ENCODE assay signal across 8 cellular contexts in the genomic region with DNA sequence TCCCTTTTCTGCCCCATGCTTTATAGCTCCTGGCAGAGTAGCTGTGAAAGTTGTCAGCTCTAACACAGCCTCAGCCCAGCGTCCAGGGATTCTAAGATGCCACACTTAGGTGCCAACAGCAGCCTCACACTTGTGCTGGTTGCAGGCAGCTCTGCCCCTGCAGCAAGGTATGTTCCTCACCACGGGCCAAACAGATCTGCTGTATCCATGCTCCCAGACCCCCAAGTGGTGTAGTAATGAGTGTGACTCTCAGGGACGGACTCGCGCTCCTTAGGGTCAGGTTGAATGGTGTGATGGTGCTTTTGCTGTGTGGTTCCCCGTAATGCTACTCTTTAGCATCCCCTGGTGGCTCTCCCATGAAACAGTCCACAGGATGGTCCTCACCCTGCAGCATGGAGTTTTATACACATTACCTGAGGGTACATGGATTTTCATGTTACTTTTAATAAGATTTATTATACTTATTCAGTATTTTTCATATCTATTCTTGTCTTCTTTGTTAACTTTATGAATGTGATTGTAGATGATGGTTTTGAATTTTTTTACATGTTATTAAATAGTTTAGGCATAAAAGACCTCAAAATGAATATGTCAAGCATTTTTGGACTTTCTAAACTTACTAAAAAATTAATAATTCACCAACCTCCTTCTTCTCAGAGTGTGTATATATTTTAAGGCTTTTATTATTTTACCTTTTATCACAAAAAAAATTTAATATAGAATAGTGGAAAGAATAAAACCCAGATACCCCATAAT.
A peak's percentile ranks its signal among the peaks of the same experiment; 100 is the strongest.
DNase-seq lines count a peak whose midpoint lies in the region; ATAC-seq and TF ChIP-seq lines count a peak whose summit lies in the region.

No MANE protein-coding gene starts in this region.

- POLR2A ChIA-PET in CD4-positive, alpha-beta memory T cell (lab: Charles Lee; ENCODE audit: partially characterized antibody): no interaction called here

- peaks cover 0 to 4% (median 4%) of the 10 kb centered on the region in 4 donors for H3K4me1 Mint-ChIP-seq in CD4-positive, alpha-beta memory T cell
- peaks cover 4% of the 10 kb centered on the region for H3K4me1 Mint-ChIP-seq in activated T-cell treated with anti-CD3 and anti-CD28 coated beads, Interleukin-2, amount 50 U/mL, for 24 hours (ENCODE audit: low read depth)
- H3K4me1 Mint-ChIP-seq in osteocyte (ENCODE audit: unreplicated experiment): no peaks in the 10 kb centered on the region

- H3K36me3 Mint-ChIP-seq in CD4-positive, alpha-beta memory T cell: no peaks in the 10 kb centered on the region
- H3K36me3 Mint-ChIP-seq in activated T-cell treated with anti-CD3 and anti-CD28 coated beads, Interleukin-2, amount 50 U/mL, for 24 hours (ENCODE audit: low read depth): no peaks in the 10 kb centered on the region
- no peaks in the 10 kb centered on the region for H3K36me3 Mint-ChIP-seq in osteocyte (ENCODE audit: unreplicated experiment)

- no peak overlapping the region for H3K4me3 ChIP-seq in CD4-positive, alpha-beta memory T cell (ENCODE audit: low read length in 2 of 2)

- CTCF ChIA-PET in CD4-positive, alpha-beta memory T cell (lab: Charles Lee; ENCODE audit: partially characterized antibody): interaction anchor here (0.7 to 1.9 kb wide), 6 partner anchors 10 to 543 kb away, joined by 3 to 7 read pairs (median 4); a partner anchor contains a TSS

- H3K9me3 ChIP-seq in CD4-positive, alpha-beta memory T cell (ENCODE audit: control insufficient read depth in 1 of 2, low read length in 2 of 2): no peaks in the 10 kb centered on the region

- H3K27me3 ChIP-seq in CD4-positive, alpha-beta memory T cell (ENCODE audit: insufficient read depth, low read length): no peaks in the 10 kb centered on the region

- H3K4me1 ChIP-seq in CD4-positive, alpha-beta memory T cell (ENCODE audit: insufficient read depth, low read length): peaks cover 4% of the 10 kb centered on the region

- no peaks in the 10 kb centered on the region for H3K9me3 Mint-ChIP-seq in CD4-positive, alpha-beta memory T cell
- H3K9me3 Mint-ChIP-seq in activated T-cell treated with anti-CD3 and anti-CD28 coated beads, Interleukin-2, amount 50 U/mL, for 24 hours: no peaks in the 10 kb centered on the region
- H3K9me3 Mint-ChIP-seq in osteocyte (ENCODE audit: unreplicated experiment): no peaks in the 10 kb centered on the region

- H3K36me3 ChIP-seq in CD4-positive, alpha-beta memory T cell (ENCODE audit: insufficient read depth, low read length): no peaks in the 10 kb centered on the region

- intact Hi-C loops in CD4-positive, alpha-beta memory T cell (cut with micrococcal nuclease): loop anchor here (1.0 to 10.0 kb wide), 2 partner anchors 282 to 1038 kb away; no protein-coding TSS in a partner anchor

- peaks cover 9 to 13% of the 10 kb centered on the region in 2 donors for H3K27me3 Mint-ChIP-seq in CD4-positive, alpha-beta memory T cell
- H3K27me3 Mint-ChIP-seq in activated T-cell treated with anti-CD3 and anti-CD28 coated beads, Interleukin-2, amount 50 U/mL, for 24 hours: peaks cover 17% of the 10 kb centered on the region
- peaks cover 54% of the 10 kb centered on the region for H3K27me3 Mint-ChIP-seq in osteocyte (ENCODE audit: unreplicated experiment)

- H3K4me3 Mint-ChIP-seq in CD4-positive, alpha-beta memory T cell: peak overlapping the region in 5 of 8 donors; percentile 1 to 38 (median 24)
- no peak overlapping the region for H3K4me3 Mint-ChIP-seq in activated T-cell treated with anti-CD3 and anti-CD28 coated beads, Interleukin-2, amount 50 U/mL, for 24 hours
- H3K4me3 Mint-ChIP-seq in osteocyte (ENCODE audit: unreplicated experiment): no peak overlapping the region

- H3K27ac ChIP-seq in CD4-positive, alpha-beta memory T cell (ENCODE audit: low read depth, low read length): no peak overlapping the region

- ATAC-seq in GM18861 (IDR thresholded peaks at IDR 0.05; ENCODE audit: unreplicated experiment) (peak; percentile 77), HG03175 (IDR thresholded peaks at IDR 0.05; ENCODE audit: unreplicated experiment) (peak; percentile 76), omental fat pad (ENCODE audit: low FRiP score) (no peak)

- peak; percentile 72 for TF ChIP-seq CTCF in osteocyte (IDR thresholded peaks at IDR 0.05)
- peak in 1 of 3 donors; percentile 52 for TF ChIP-seq CTCF in omental fat pad (IDR thresholded peaks at IDR 0.05)

- peak in 4 of 5 donors; percentile 37 to 49 (median 43) for DNase-seq in CD4-positive, alpha-beta memory T cell
- DNase-seq in NCI-H748 (lab: John Stamatoyannopoulos, UW; ENCODE audit: unreplicated experiment) (peak; percentile 78), foreskin melanocyte (peak; percentile 19), osteocyte (ENCODE audit: extremely low spot score, unreplicated experiment) (no peak), omental fat pad (ENCODE audit: low spot score) (no peak)
- peak; percentile 34 for DNase-seq in activated T-cell treated with anti-CD3 and anti-CD28 coated beads, Interleukin-2, amount 50 U/mL, for 24 hours

- H3K27ac Mint-ChIP-seq in CD4-positive, alpha-beta memory T cell: peak overlapping the region in 1 of 7 donors; percentile 11
- H3K27ac Mint-ChIP-seq in activated T-cell treated with anti-CD3 and anti-CD28 coated beads, Interleukin-2, amount 50 U/mL, for 24 hours: no peak overlapping the region
- H3K27ac Mint-ChIP-seq in osteocyte (ENCODE audit: unreplicated experiment): no peak overlapping the region

Comparison
In these comparisons a context has a peak if more than half of its experiments do, and no peak if none do; other contexts are left out.
1. DNase-seq: peak in CD4-positive, alpha-beta memory T cell (4 of 5), NCI-H748 (single experiment), activated T-cell treated with anti-CD3 and anti-CD28 coated beads, Interleukin-2, amount 50 U/mL, for 24 hours (single experiment) and foreskin melanocyte (single experiment); none in osteocyte (single experiment) and omental fat pad (single experiment).
2. H3K4me3 Mint-ChIP-seq: peak in CD4-positive, alpha-beta memory T cell (5 of 8); none in activated T-cell treated with anti-CD3 and anti-CD28 coated beads, Interleukin-2, amount 50 U/mL, for 24 hours (single experiment) and osteocyte (single experiment).